10 cellular contexts compared by ENCODE assay signal in the genomic region with DNA sequence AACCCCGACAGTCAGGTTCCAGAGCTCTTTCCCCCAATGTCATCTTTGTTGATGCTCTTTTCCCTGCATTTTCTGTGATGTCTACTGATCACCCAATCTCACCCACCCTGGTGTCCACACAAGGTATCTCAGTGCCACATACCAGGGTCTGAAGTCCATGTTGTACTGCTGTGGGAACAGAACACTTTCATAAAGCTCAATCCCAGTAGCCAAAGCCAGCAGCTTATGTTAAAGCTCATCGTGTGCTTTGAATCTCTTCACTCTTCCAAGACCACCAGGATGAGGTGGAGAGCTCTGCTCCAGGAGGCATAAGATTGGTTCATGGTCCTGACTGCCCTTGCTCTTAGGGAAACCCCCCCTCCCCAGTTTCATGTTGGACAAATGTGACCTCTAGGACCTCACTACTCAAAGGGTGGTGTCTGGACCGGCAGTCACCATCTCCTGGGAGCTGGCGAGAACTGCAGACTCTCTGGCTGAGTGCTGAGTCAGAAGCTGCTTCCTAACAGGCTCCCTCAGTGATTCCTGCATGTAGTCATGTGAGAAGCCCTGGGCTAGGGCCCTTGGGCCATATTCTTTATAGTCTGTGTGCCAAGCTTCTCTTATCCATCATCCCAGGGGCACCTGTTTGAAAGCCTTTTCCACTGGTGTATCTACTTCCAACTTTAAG. TPM values are rescaled to one million over a fixed set of nuclear protein-coding genes. Genes with fewer than 3 reads are reported as not detected.
DNase-seq lines count a peak whose midpoint lies in the region; ATAC-seq, FAIRE-seq and TF ChIP-seq lines count a peak whose summit lies in the region.
"Had no signal": no experiment of that assay in that cellular context is flagged by ENCODE, and none has a peak within 500 bp of the region (broad histone marks: within the 10 kb centered on the region; RNA-seq: fewer than 3 reads in every experiment).

No MANE protein-coding gene starts in this region.

- H3K27ac ChIP-seq in heart left ventricle (peak overlapping the region; percentile 11 to 83 (median 56)), brain microvascular endothelial cell (peak overlapping the region; percentile 81), HepG2 (ENCODE audit: extremely low read length, insufficient read depth, low read length) (peak overlapping the region; percentile 59)
- H3K27ac ChIP-seq: C4-2B had no signal

- no peak overlapping the region for H3K4me3 ChIP-seq in heart left ventricle
- no peak overlapping the region for H3K4me3 ChIP-seq in brain microvascular endothelial cell (ENCODE audit: low read depth, low read length)
- H3K4me3 ChIP-seq in HepG2 (replicated peaks in 1 of 3; ENCODE audit: insufficient read depth in 1 of 3, low read depth in 2 of 3, low read length in 3 of 3): no peak overlapping the region

- CTCF ChIA-PET in HepG2 (lab: Yijun Ruan, JAX; ENCODE audit: low intra/inter-chr PET ratio, low total read pairs): interaction anchor here (1.6 to 4.6 kb wide), 4 partner anchors 16 to 87 kb away, joined by 4 to 47 read pairs (median 24); no protein-coding TSS in a partner anchor

- TF ChIP-seq CTCF in heart left ventricle (IDR thresholded peaks at IDR 0.05) (peak in 1 of 12 donors; percentile 14), brain microvascular endothelial cell (IDR thresholded peaks at IDR 0.05; ENCODE audit: low read depth, low read length, missing control alignments) (peak; percentile 47), HepG2 (CRISPR knock-in tag; IDR thresholded peaks at IDR 0.05) (peak; percentile 46)

- ATAC-seq in heart left ventricle: peak in 3 of 4 donors; percentile 16 to 30 (median 18)
- ATAC-seq in left ventricle myocardium superior: no peak
- ATAC-seq in HepG2: peak; percentile 89
- no peak for ATAC-seq in HG02973 (IDR thresholded peaks at IDR 0.05; ENCODE audit: unreplicated experiment)

- H3K79me2 ChIP-seq in HepG2 (ENCODE audit: insufficient read depth, low read length): peaks cover 2% of the 10 kb centered on the region

- TF ChIP-seq POLR2A in heart left ventricle (IDR thresholded peaks at IDR 0.05): no peak
- peak in 1 of 2 experiments; percentile 12; a peak in 1 of 4 replicates for TF ChIP-seq POLR2A in HepG2 (IDR thresholded peaks at IDR 0.05; ENCODE audit: insufficient read depth in 1 of 2, low read depth in 2 of 2, low read length in 2 of 2)

- FAIRE-seq in HepG2 (lab: Jason Lieb, UNC): peak; percentile 60

- H3K9me3 ChIP-seq in heart left ventricle (no peaks in the 10 kb centered on the region), HepG2 (ENCODE audit: low read length) (no peaks in the 10 kb centered on the region)

- intact Hi-C loops in heart left ventricle (cut with DNase I) (loop anchor here in 5 of 10 donors (1.0 to 10.0 kb wide), 3 partner anchors 86 to 238 kb away; no protein-coding TSS in a partner anchor), left ventricle myocardium superior (cut with micrococcal nuclease) (loop anchor here (5.0 kb wide), 1 partner anchor 85 kb away; no protein-coding TSS in a partner anchor), HepG2 (cut with micrococcal nuclease; ENCODE audit: unreplicated experiment) (loop anchor here (10.0 kb wide), 1 partner anchor 228 kb away; no protein-coding TSS in a partner anchor)

- WGBS in heart left ventricle, 4 donors: 50 to 61% (median 54%) methylated on average over 4 of the region's 4 CpGs
- 51% methylated on average over 3 of the region's 4 CpGs for WGBS in HepG2 (ENCODE audit: low lambda C conversion rate)

- no peak for TF ChIP-seq EP300 in HepG2 (IDR thresholded peaks at IDR 0.05; ENCODE audit: low read depth in 2 of 2, low read length in 2 of 2)
- TF ChIP-seq EP300 in HepG2 (CRISPR knock-in tag; IDR thresholded peaks at IDR 0.05; ENCODE audit: borderline replicate concordance): no peak

- peak overlapping the region; percentile 44 for H3K4me2 ChIP-seq in HepG2 (ENCODE audit: low read depth, low read length)

- no peak for TF ChIP-seq RAD21 in HepG2 (CRISPR knock-in tag; IDR thresholded peaks at IDR 0.05)

- no peaks in the 10 kb centered on the region for H4K20me1 ChIP-seq in HepG2 (ENCODE audit: insufficient read depth, low read length)

- POLR2A ChIA-PET in HepG2 (lab: Yijun Ruan, JAX): interaction anchor here (1.0 to 3.1 kb wide), 6 partner anchors 15 to 40 kb away, joined by 3 to 29 read pairs (median 5); a partner anchor contains a TSS

- H2AFZ ChIP-seq in HepG2 (ENCODE audit: low read length): no peak overlapping the region

- peak in 2 of 5 donors; percentile 47 to 66 for DNase-seq in heart left ventricle
- DNase-seq in left ventricle myocardium superior: no peak
- DNase-seq in brain microvascular endothelial cell: peak; percentile 83
- peak; percentile 78 for DNase-seq in HepG2 (ENCODE audit: low spot score)
- no peak for DNase-seq in NCI-H1436 (lab: John Stamatoyannopoulos, UW)
- DNase-seq in DMS153 treated with DMSO at 0.1 percent for 48 hours (lab: John Stamatoyannopoulos, UW; ENCODE audit: unreplicated experiment): no peak
- DNase-seq in NCI-H526 treated with DMSO at 0.1 percent for 48 hours (lab: John Stamatoyannopoulos, UW): no peak
- DNase-seq: immature natural killer cell had no signal

- peaks cover 0 to 29% (median 7%) of the 10 kb centered on the region in 9 donors for H3K36me3 ChIP-seq in heart left ventricle
- peaks cover 4% of the 10 kb centered on the region for H3K36me3 ChIP-seq in brain microvascular endothelial cell (replicated peaks)
- peaks cover 15 to 44% of the 10 kb centered on the region in 2 experiments for H3K36me3 ChIP-seq in HepG2 (replicated peaks in 1 of 2; ENCODE audit: control insufficient read depth in 1 of 2, insufficient read depth in 2 of 2, low read length in 2 of 2)

- peaks cover 2 to 76% (median 52%) of the 10 kb centered on the region in 12 donors for H3K4me1 ChIP-seq in heart left ventricle
- H3K4me1 ChIP-seq in HepG2 (ENCODE audit: insufficient read depth, low read length): peaks cover 35% of the 10 kb centered on the region

- 0 out of 2 replicates have a peak overlapping the region, but pooled peaks have one; percentile 6 for H3K9ac ChIP-seq in HepG2 (ENCODE audit: insufficient read depth, low read depth, low read length)

- BruUV-seq in HepG2 (replicated peaks; lab: Mats Ljungman, UMichigan): no TSS peak

- in situ Hi-C loops in brain microvascular endothelial cell (cut with HindIII; ENCODE audit: low pct_ligation_motif_present, low sequenced_read_pairs): no loop called here
- in situ Hi-C loops in HepG2 (cut with HindIII; ENCODE audit: extremely low pct_ligation_motif_present, low pct_unique_long_range_greater_than_20kb): loop anchor here (5.0 kb wide), 2 partner anchors 40 to 80 kb away; no protein-coding TSS in a partner anchor

- H3K27me3 ChIP-seq in heart left ventricle: no peaks in the 10 kb centered on the region
- H3K27me3 ChIP-seq in brain microvascular endothelial cell (replicated peaks): no peaks in the 10 kb centered on the region
- H3K27me3 ChIP-seq in HepG2 (ENCODE audit: control insufficient read depth in 1 of 2, insufficient read depth in 2 of 2, low read length in 2 of 2): no peaks in the 10 kb centered on the region

RNA-seq across cellular contexts. Expression of a gene that starts 13.4 kb away (rescaled TPM):
- total RNA-seq in heart left ventricle: 100 to 1,000 TPM in 1 of 9 donors, 10 to 100 TPM in 7, 1 to 10 TPM in 1; 5.2 to 111 (median 28.4) TPM
- 10 to 100 TPM in 1 of 2 donors, 1 to 10 TPM in 1; 4.0 to 12.1 TPM for polyA plus RNA-seq in heart left ventricle
- total RNA-seq in left ventricle myocardium superior: 20.4 TPM
- not detected in 2 replicates for total RNA-seq in HepG2 (2016; rRNA removed; fragmentation: Illumina TruSeq; extraction: Trizol)
- not detected in 2 replicates for total RNA-seq in HepG2 (2016; cell fraction: cytosol; rRNA removed; fragmentation: Illumina TruSeq; extraction: Trizol; ENCODE audit: low read depth)
- total RNA-seq in HepG2 (2016; cell fraction: insoluble cytoplasmic fraction; rRNA removed; fragmentation: Illumina TruSeq; extraction: Trizol): not detected in 2 replicates
- not detected in 2 replicates for total RNA-seq in HepG2 (2016; cell fraction: membrane; rRNA removed; fragmentation: Illumina TruSeq; extraction: Trizol)
- total RNA-seq in HepG2 (2016; cell fraction: nucleus; rRNA removed; fragmentation: Illumina TruSeq; extraction: Trizol): not detected in 2 replicates
- polyA plus RNA-seq in HepG2 (2011; rRNA removed): 0.10 and 0.16 TPM in 2 replicates
- polyA plus RNA-seq in HepG2 (2011; cell fraction: cytosol; rRNA removed): 0.15 TPM in 1 of 2 replicates, not detected in the other
- polyA plus RNA-seq in HepG2 (2011; cell fraction: nucleus; rRNA removed): 0.36 and 0.40 TPM in 2 replicates
- 0.05 and 0.16 TPM in 2 replicates for polyA plus RNA-seq in HepG2 (2012)
- polyA plus RNA-seq in HepG2 (2016; cell fraction: cytosol; fragmentation: Illumina TruSeq; extraction: Trizol; ENCODE audit: low read depth): not detected in 2 replicates
- not detected in 2 replicates for polyA plus RNA-seq in HepG2 (2016; cell fraction: insoluble cytoplasmic fraction; fragmentation: Illumina TruSeq; extraction: Trizol; ENCODE audit: low read depth)
- polyA plus RNA-seq in HepG2 (2016; cell fraction: membrane; fragmentation: Illumina TruSeq; extraction: Trizol; ENCODE audit: low read depth): not detected in 2 replicates
- not detected in 2 replicates for polyA plus RNA-seq in HepG2 (2016; cell fraction: nucleus; fragmentation: Illumina TruSeq; extraction: Trizol; ENCODE audit: insufficient read depth, low read depth)
- polyA minus RNA-seq in HepG2 (2011; rRNA and poly(A)+ RNA removed; ENCODE audit: low replicate concordance): 0.26 TPM in 1 of 2 replicates, not detected in the other
- polyA minus RNA-seq in HepG2 (2011; cell fraction: cytosol; rRNA and poly(A)+ RNA removed): not detected in 2 replicates
- polyA minus RNA-seq in HepG2 (2011; cell fraction: nucleus; rRNA and poly(A)+ RNA removed): not detected in 2 replicates

RNA-seq across cellular contexts. Expression of a gene that starts 22.0 kb away (rescaled TPM):
- 10 to 100 TPM; 30.9 to 61.6 (median 42.6) TPM for total RNA-seq in heart left ventricle
- 10 to 100 TPM; 42.6 to 69.3 TPM for polyA plus RNA-seq in heart left ventricle
- 60.3 TPM for total RNA-seq in left ventricle myocardium superior
- total RNA-seq in HepG2 (2016; rRNA removed; fragmentation: Illumina TruSeq; extraction: Trizol): 144 and 202 TPM in 2 replicates
- 18.7 and 21.1 TPM in 2 replicates for total RNA-seq in HepG2 (2016; cell fraction: cytosol; rRNA removed; fragmentation: Illumina TruSeq; extraction: Trizol; ENCODE audit: low read depth)
- 144 and 223 TPM in 2 replicates for total RNA-seq in HepG2 (2016; cell fraction: insoluble cytoplasmic fraction; rRNA removed; fragmentation: Illumina TruSeq; extraction: Trizol)
- total RNA-seq in HepG2 (2016; cell fraction: membrane; rRNA removed; fragmentation: Illumina TruSeq; extraction: Trizol): 75.0 TPM in 2 replicates
- 60.3 and 65.1 TPM in 2 replicates for total RNA-seq in HepG2 (2016; cell fraction: nucleus; rRNA removed; fragmentation: Illumina TruSeq; extraction: Trizol)
- polyA plus RNA-seq in HepG2 (2011; rRNA removed): 59.0 and 74.2 TPM in 2 replicates
- polyA plus RNA-seq in HepG2 (2011; cell fraction: cytosol; rRNA removed): 53.5 and 73.2 TPM in 2 replicates
- 9.9 and 13.8 TPM in 2 replicates for polyA plus RNA-seq in HepG2 (2011; cell fraction: nucleus; rRNA removed)
- 62.2 and 66.4 TPM in 2 replicates for polyA plus RNA-seq in HepG2 (2012)
- polyA plus RNA-seq in HepG2 (2016; cell fraction: cytosol; fragmentation: Illumina TruSeq; extraction: Trizol; ENCODE audit: low read depth): 20.3 and 21.1 TPM in 2 replicates
- polyA plus RNA-seq in HepG2 (2016; cell fraction: insoluble cytoplasmic fraction; fragmentation: Illumina TruSeq; extraction: Trizol; ENCODE audit: low read depth): 209 and 228 TPM in 2 replicates
- polyA plus RNA-seq in HepG2 (2016; cell fraction: membrane; fragmentation: Illumina TruSeq; extraction: Trizol; ENCODE audit: low read depth): 57.0 and 58.9 TPM in 2 replicates
- polyA plus RNA-seq in HepG2 (2016; cell fraction: nucleus; fragmentation: Illumina TruSeq; extraction: Trizol; ENCODE audit: insufficient read depth, low read depth): 73.7 and 81.3 TPM in 2 replicates
- polyA minus RNA-seq in HepG2 (2011; rRNA and poly(A)+ RNA removed; ENCODE audit: low replicate concordance): 69.1 and 72.7 TPM in 2 replicates
- 31.7 and 39.2 TPM in 2 replicates for polyA minus RNA-seq in HepG2 (2011; cell fraction: cytosol; rRNA and poly(A)+ RNA removed)
- polyA minus RNA-seq in HepG2 (2011; cell fraction: nucleus; rRNA and poly(A)+ RNA removed): 17.1 and 20.0 TPM in 2 replicates

RNA-seq across cellular contexts. Expression of a gene that starts 33.1 kb away (rescaled TPM):
- total RNA-seq in heart left ventricle (10 to 100 TPM; 54.2 to 86.2 (median 75.5) TPM), left ventricle myocardium superior (76.6 TPM), HepG2 (2016; rRNA removed; fragmentation: Illumina TruSeq; extraction: Trizol) (23.9 and 32.2 TPM in 2 replicates)
- polyA plus RNA-seq in heart left ventricle (10 to 100 TPM; 34.0 to 55.9 TPM), HepG2 (2011; rRNA removed) (22.1 and 26.0 TPM in 2 replicates)
- total RNA-seq in HepG2 (2016; cell fraction: cytosol; rRNA removed; fragmentation: Illumina TruSeq; extraction: Trizol; ENCODE audit: low read depth): 7.9 and 8.2 TPM in 2 replicates
- 22.0 and 33.0 TPM in 2 replicates for total RNA-seq in HepG2 (2016; cell fraction: insoluble cytoplasmic fraction; rRNA removed; fragmentation: Illumina TruSeq; extraction: Trizol)
- total RNA-seq in HepG2 (2016; cell fraction: membrane; rRNA removed; fragmentation: Illumina TruSeq; extraction: Trizol): 14.6 and 15.0 TPM in 2 replicates
- total RNA-seq in HepG2 (2016; cell fraction: nucleus; rRNA removed; fragmentation: Illumina TruSeq; extraction: Trizol): 25.4 and 27.7 TPM in 2 replicates
- polyA plus RNA-seq in HepG2 (2011; cell fraction: cytosol; rRNA removed): 11.4 and 16.3 TPM in 2 replicates
- polyA plus RNA-seq in HepG2 (2011; cell fraction: nucleus; rRNA removed): 12.6 and 14.7 TPM in 2 replicates
- polyA plus RNA-seq in HepG2 (2012): 24.1 and 25.8 TPM in 2 replicates
- 6.6 and 6.8 TPM in 2 replicates for polyA plus RNA-seq in HepG2 (2016; cell fraction: cytosol; fragmentation: Illumina TruSeq; extraction: Trizol; ENCODE audit: low read depth)
- polyA plus RNA-seq in HepG2 (2016; cell fraction: insoluble cytoplasmic fraction; fragmentation: Illumina TruSeq; extraction: Trizol; ENCODE audit: low read depth): 16.8 and 19.4 TPM in 2 replicates
- 10.3 and 12.1 TPM in 2 replicates for polyA plus RNA-seq in HepG2 (2016; cell fraction: membrane; fragmentation: Illumina TruSeq; extraction: Trizol; ENCODE audit: low read depth)
- polyA plus RNA-seq in HepG2 (2016; cell fraction: nucleus; fragmentation: Illumina TruSeq; extraction: Trizol; ENCODE audit: insufficient read depth, low read depth): 31.1 and 31.6 TPM in 2 replicates
- 18.1 and 18.8 TPM in 2 replicates for polyA minus RNA-seq in HepG2 (2011; rRNA and poly(A)+ RNA removed; ENCODE audit: low replicate concordance)
- 7.6 and 13.6 TPM in 2 replicates for polyA minus RNA-seq in HepG2 (2011; cell fraction: cytosol; rRNA and poly(A)+ RNA removed)
- polyA minus RNA-seq in HepG2 (2011; cell fraction: nucleus; rRNA and poly(A)+ RNA removed): 6.8 and 8.6 TPM in 2 replicates

Comparison
In these comparisons a context has a peak if more than half of its experiments do, and no peak if none do; other contexts are left out.
1. ATAC-seq: peak in heart left ventricle (3 of 4) and HepG2 (single experiment); none in left ventricle myocardium superior (single experiment) and HG02973 (single experiment).
2. DNase-seq: peak in brain microvascular endothelial cell (single experiment) and HepG2 (single experiment); none in left ventricle myocardium superior (single experiment), NCI-H1436 (single experiment), DMS153 treated with DMSO at 0.1 percent for 48 hours (single experiment) and NCI-H526 treated with DMSO at 0.1 percent for 48 hours (single experiment).
3. RNA of a gene that starts 13.4 kb away (total RNA-seq): 5.2 to 111 TPM in heart left ventricle and 20.4 TPM in left ventricle myocardium superior (single experiment); not detected in HepG2; every median in the first group is over 4 times any median in the second.
4. Peak in every context shown above with its lines, with median percentiles within 50 percentile points of each other: H3K27ac ChIP-seq.